10 cellular contexts compared by ENCODE assay signal in genomic region chr5:172361566-172362238, GRCh38.
DNase-seq lines count a peak whose midpoint lies in the region; ATAC-seq, FAIRE-seq and TF ChIP-seq lines count a peak whose summit lies in the region.
"Had no signal": no experiment of that assay in that cellular context is flagged by ENCODE, and none has a peak within 500 bp of the region (broad histone marks: within the 10 kb centered on the region; RNA-seq: fewer than 3 reads in every experiment).

No MANE protein-coding gene starts in this region.

- peak; percentile 82 for ATAC-seq in activated CD8-positive, alpha-beta T cell treated with anti-CD3 and anti-CD28 coated beads for 36 hours
- ATAC-seq in HG02642 (IDR thresholded peaks at IDR 0.05; ENCODE audit: poor library complexity, unreplicated experiment) = no peak

- peaks cover 31% of the 10 kb centered on the region for H3K36me3 Mint-ChIP-seq in HFFc6 (ENCODE audit: low read depth)
- no peaks in the 10 kb centered on the region for H3K36me3 Mint-ChIP-seq in activated CD8-positive, alpha-beta T cell treated with anti-CD3 and anti-CD28 coated beads for 36 hours (ENCODE audit: low read depth)

- peak overlapping the region; percentile 39 for H3K9ac ChIP-seq in keratinocyte (ENCODE audit: control insufficient read depth, extremely low read depth, insufficient read depth, low read length)

- dilution Hi-C loops in keratinocyte (cut with MboI; ENCODE audit: extremely low pct_ligation_motif_present, low sequenced_read_pairs) = no loop called here

- peak overlapping the region; percentile 99 for H3K27ac Mint-ChIP-seq in HFFc6
- H3K27ac Mint-ChIP-seq in activated CD8-positive, alpha-beta T cell treated with anti-CD3 and anti-CD28 coated beads for 36 hours = peak overlapping the region; percentile 88

- H3K27me3 Mint-ChIP-seq in HFFc6 (ENCODE audit: insufficient read depth) = no peaks in the 10 kb centered on the region
- no peaks in the 10 kb centered on the region for H3K27me3 Mint-ChIP-seq in activated CD8-positive, alpha-beta T cell treated with anti-CD3 and anti-CD28 coated beads for 36 hours

- no peak overlapping the region for H3K4me3 ChIP-seq in AG10803 (ENCODE audit: low read length)
- no peak overlapping the region for H3K4me3 ChIP-seq in keratinocyte (ENCODE audit: control insufficient read depth in 2 of 3, extremely low read depth in 1 of 3, insufficient read depth in 2 of 3, low read depth in 1 of 3, low read length in 3 of 3)
- no peak overlapping the region for H3K4me3 ChIP-seq in sigmoid colon
- H3K4me3 ChIP-seq: skin epidermis had no signal

- H3K27ac ChIP-seq in keratinocyte (ENCODE audit: control insufficient read depth, insufficient read depth, low read length) (peak overlapping the region; percentile 88), sigmoid colon (peak overlapping the region in 1 of 4 donors; percentile 25)

- peak; percentile 100 for FAIRE-seq in keratinocyte (lab: Jason Lieb, UNC)

- H3K9me3 ChIP-seq in keratinocyte (ENCODE audit: control insufficient read depth, low read depth, low read length) (no peaks in the 10 kb centered on the region), sigmoid colon (no peaks in the 10 kb centered on the region)

- CTCF ChIA-PET in activated CD8-positive, alpha-beta T cell treated with anti-CD3 and anti-CD28 coated beads for 36 hours (lab: Charles Lee) = interaction anchor here (2.5 kb wide), 1 partner anchor 9 kb away, joined by 12 read pairs; no protein-coding TSS in a partner anchor

- H3K9me3 Mint-ChIP-seq in HFFc6 = no peaks in the 10 kb centered on the region
- peaks cover 5% of the 10 kb centered on the region for H3K9me3 Mint-ChIP-seq in activated CD8-positive, alpha-beta T cell treated with anti-CD3 and anti-CD28 coated beads for 36 hours
- H3K9me3 Mint-ChIP-seq: activated T-cell treated with anti-CD3 and anti-CD28 coated beads, Interleukin-2, amount 50 U/mL, for 4 hours had no signal

- DNase-seq in AG10803 (ENCODE audit: low read depth) (peak; percentile 99), HFFc6 (peak; percentile 99), keratinocyte (ENCODE audit: low read depth, low spot score) (peak; percentile 94), DMS53 treated with DMSO at 0.1 percent for 48 hours (lab: John Stamatoyannopoulos, UW; ENCODE audit: unreplicated experiment) (no peak), sigmoid colon (no peak)
- DNase-seq in activated CD8-positive, alpha-beta T cell treated with anti-CD3 and anti-CD28 coated beads for 36 hours = peak; percentile 70
- no peak for DNase-seq in effector CD4-positive, alpha-beta T cell
- DNase-seq: activated T-cell treated with anti-CD3 and anti-CD28 coated beads, Interleukin-2, amount 50 U/mL, for 4 hours had no signal

- peak overlapping the region; percentile 50 for H3K4me2 ChIP-seq in keratinocyte (ENCODE audit: control insufficient read depth, extremely low read depth, insufficient read depth, low read depth, low read length)

- no peak for TF ChIP-seq EP300 in sigmoid colon (IDR thresholded peaks at IDR 0.05)

- no peaks in the 10 kb centered on the region for H3K79me2 ChIP-seq in keratinocyte (ENCODE audit: control insufficient read depth, insufficient read depth, low read length)

- H3K9me1 ChIP-seq in keratinocyte (ENCODE audit: control insufficient read depth, extremely low read depth, insufficient read depth, low read length) = no peaks in the 10 kb centered on the region

- WGBS in sigmoid colon, 2 donors = 80 to 82% methylated on average over 9 of the region's 9 CpGs

- TF ChIP-seq POLR2A in sigmoid colon (IDR thresholded peaks at IDR 0.05) = no peak

- no peaks in the 10 kb centered on the region for H4K20me1 ChIP-seq in keratinocyte (ENCODE audit: control insufficient read depth, extremely low read depth, insufficient read depth, low read length)

- no peaks in the 10 kb centered on the region for H3K27me3 ChIP-seq in keratinocyte (ENCODE audit: control insufficient read depth, extremely low read depth, insufficient read depth, low read length)
- no peaks in the 10 kb centered on the region for H3K27me3 ChIP-seq in sigmoid colon

- TF ChIP-seq CTCF in AG10803 (conservative IDR thresholded peaks at IDR 0.05; ENCODE audit: low read length) = no peak
- TF ChIP-seq CTCF in HFFc6 (IDR thresholded peaks at IDR 0.05) = no peak
- no peak for TF ChIP-seq CTCF in activated CD8-positive, alpha-beta T cell treated with anti-CD3 and anti-CD28 coated beads for 36 hours (IDR thresholded peaks at IDR 0.05)
- TF ChIP-seq CTCF in keratinocyte (optimal IDR thresholded peaks at IDR 0.05 in 1 of 3, IDR thresholded peaks at IDR 0.05 in 1 of 3, conservative IDR thresholded peaks at IDR 0.05 in 1 of 3; ENCODE audit: extremely low read depth in 1 of 3, insufficient read depth in 2 of 3, low read length in 3 of 3) = no peak
- no peak for TF ChIP-seq CTCF in sigmoid colon (IDR thresholded peaks at IDR 0.05)

- H3K4me1 Mint-ChIP-seq in HFFc6 (ENCODE audit: low read depth) = peaks cover 29% of the 10 kb centered on the region
- peaks cover 10% of the 10 kb centered on the region for H3K4me1 Mint-ChIP-seq in activated CD8-positive, alpha-beta T cell treated with anti-CD3 and anti-CD28 coated beads for 36 hours (ENCODE audit: low read depth)

- H3K4me3 Mint-ChIP-seq in HFFc6 = peak overlapping the region; percentile 76
- H3K4me3 Mint-ChIP-seq in activated CD8-positive, alpha-beta T cell treated with anti-CD3 and anti-CD28 coated beads for 36 hours = no peak overlapping the region
- H3K4me3 Mint-ChIP-seq: activated T-cell treated with anti-CD3 and anti-CD28 coated beads, Interleukin-2, amount 50 U/mL, for 4 hours had no signal

- POLR2A ChIA-PET in activated CD8-positive, alpha-beta T cell treated with anti-CD3 and anti-CD28 coated beads for 36 hours (lab: Charles Lee) = no interaction called here

- H3K4me1 ChIP-seq in keratinocyte (ENCODE audit: control insufficient read depth, extremely low read depth, insufficient read depth, low read length) (peaks cover 13% of the 10 kb centered on the region), sigmoid colon (no peaks in the 10 kb centered on the region)

- H3K36me3 ChIP-seq in keratinocyte (ENCODE audit: control insufficient read depth in 2 of 2, extremely low read depth in 1 of 2, insufficient read depth in 2 of 2, low read length in 2 of 2) (peaks cover 0 to 10% of the 10 kb centered on the region in 2 experiments), sigmoid colon (peaks cover 10 to 62% (median 35%) of the 10 kb centered on the region in 4 donors)

- intact Hi-C loops in activated CD8-positive, alpha-beta T cell treated with anti-CD3 and anti-CD28 coated beads for 36 hours (cut with micrococcal nuclease) = no loop called here
- intact Hi-C loops in sigmoid colon (cut with DNase I) = no loop called here

- H2AFZ ChIP-seq in keratinocyte (ENCODE audit: control insufficient read depth, low read length) = peak overlapping the region; percentile 30

Comparison
In these comparisons a context has a peak if more than half of its experiments do, and no peak if none do; other contexts are left out.
1. DNase-seq: peak in AG10803 (single experiment), HFFc6 (single experiment), activated CD8-positive, alpha-beta T cell treated with anti-CD3 and anti-CD28 coated beads for 36 hours (single experiment) and keratinocyte (single experiment); none in DMS53 treated with DMSO at 0.1 percent for 48 hours (single experiment), effector CD4-positive, alpha-beta T cell (single experiment) and sigmoid colon (single experiment).